24 cellular contexts compared by ENCODE assay signal in genomic region chr6:37594895-37595294, GRCh38.
"Had no signal": no experiment of that assay in that cellular context is flagged by ENCODE, and none has a peak within 500 bp of the region (broad histone marks: within the 10 kb centered on the region; RNA-seq: fewer than 3 reads in every experiment).

No MANE protein-coding gene starts in this region.

- H3K4me3 ChIP-seq: dorsolateral prefrontal cortex, gastrocnemius medialis, lower lobe of right lung, psoas muscle, skin epidermis, spleen, thoracic aorta, tibial nerve, upper lobe of left lung had no signal

- H2AFZ ChIP-seq: parathyroid adenoma had no signal

- ATAC-seq: esophagus mucosa; gastrocnemius medialis; left ventricle myocardium superior; lower lobe of right lung; naive thymus-derived CD8-positive, alpha-beta T cell; psoas muscle; right cardiac atrium; stimulated activated memory B cell treated with anti-CD40 and anti-IgM and Interleukin-4, amounts not matched to agents 10 μg/mL and 1 μg/mL and 100 μg/mL, for 72 hours had no signal

- H3K27me3 Mint-ChIP-seq: stimulated activated memory B cell treated with anti-CD40 and anti-IgM and Interleukin-4, amounts not matched to agents 10 μg/mL and 1 μg/mL and 100 μg/mL, for 72 hours; stimulated activated naive CD8-positive, alpha-beta T cell treated with anti-CD3 and anti-CD28 coated beads, Interleukin-15, Interleukin-2, amounts not matched to agents 100 ng/mL and 50 ng/mL, for 24 hours had no signal

- H3K4me1 ChIP-seq: gastrocnemius medialis, lower lobe of right lung, parathyroid adenoma, psoas muscle, spleen, tibial nerve, upper lobe of left lung had no signal

- H3K9me3 Mint-ChIP-seq: endodermal cell; naive thymus-derived CD8-positive, alpha-beta T cell; nephron progenitor cell; stimulated activated memory B cell treated with anti-CD40 and anti-IgM and Interleukin-4, amounts not matched to agents 10 μg/mL and 1 μg/mL and 100 μg/mL, for 72 hours; stimulated activated naive CD8-positive, alpha-beta T cell treated with anti-CD3 and anti-CD28 coated beads, Interleukin-15, Interleukin-2, amounts not matched to agents 100 ng/mL and 50 ng/mL, for 24 hours had no signal

- H3K9me3 ChIP-seq: gastrocnemius medialis, lower lobe of right lung, psoas muscle, spleen, thoracic aorta, tibial nerve, upper lobe of left lung had no signal

- H3K36me3 ChIP-seq: gastrocnemius medialis, lower lobe of right lung, spleen, thoracic aorta, tibial nerve, upper lobe of left lung had no signal

- H3K27me3 ChIP-seq: gastrocnemius medialis, tibial nerve, upper lobe of left lung had no signal

- DNase-seq: dorsolateral prefrontal cortex; effector CD8-positive, alpha-beta T cell; endodermal cell; foreskin fibroblast; gastrocnemius medialis; head of caudate nucleus; left ventricle myocardium superior; lower lobe of right lung; naive thymus-derived CD8-positive, alpha-beta T cell; nephron progenitor cell; occipital lobe; psoas muscle; right cardiac atrium; spleen; stimulated activated CD4-positive, alpha-beta T cell treated with anti-CD3 and anti-CD28 coated beads, Interleukin-4, amount 100 ng/mL, for 4 hours; upper lobe of left lung had no signal

- H3K4me3 Mint-ChIP-seq: endodermal cell; naive thymus-derived CD8-positive, alpha-beta T cell; nephron progenitor cell; stimulated activated memory B cell treated with anti-CD40 and anti-IgM and Interleukin-4, amounts not matched to agents 10 μg/mL and 1 μg/mL and 100 μg/mL, for 72 hours; stimulated activated naive CD8-positive, alpha-beta T cell treated with anti-CD3 and anti-CD28 coated beads, Interleukin-15, Interleukin-2, amounts not matched to agents 100 ng/mL and 50 ng/mL, for 24 hours had no signal

- H3K4me1 Mint-ChIP-seq: endodermal cell; naive thymus-derived CD8-positive, alpha-beta T cell had no signal

- H3K36me3 Mint-ChIP-seq: naive thymus-derived CD8-positive, alpha-beta T cell; stimulated activated memory B cell treated with anti-CD40 and anti-IgM and Interleukin-4, amounts not matched to agents 10 μg/mL and 1 μg/mL and 100 μg/mL, for 72 hours had no signal

- H3K27ac Mint-ChIP-seq: endodermal cell; nephron progenitor cell; stimulated activated memory B cell treated with anti-CD40 and anti-IgM and Interleukin-4, amounts not matched to agents 10 μg/mL and 1 μg/mL and 100 μg/mL, for 72 hours; stimulated activated naive CD8-positive, alpha-beta T cell treated with anti-CD3 and anti-CD28 coated beads, Interleukin-15, Interleukin-2, amounts not matched to agents 100 ng/mL and 50 ng/mL, for 24 hours had no signal

- H3K79me2 ChIP-seq: parathyroid adenoma had no signal

- H3K27ac ChIP-seq: dorsolateral prefrontal cortex, epithelial cell of prostate, gastrocnemius medialis, lower lobe of right lung, parathyroid adenoma, psoas muscle, skin epidermis, spleen, thoracic aorta, tibial nerve, upper lobe of left lung had no signal
